9 cellular contexts compared by ENCODE assay signal in genomic region chr16:46828943-46829342, GRCh38. TPM values are rescaled to one million over a fixed set of nuclear protein-coding genes. Genes with fewer than 3 reads are reported as not detected.
A peak's percentile ranks its signal among the peaks of the same experiment; 100 is the strongest.
DNase-seq lines count a peak whose midpoint lies in the region; ATAC-seq and TF ChIP-seq lines count a peak whose summit lies in the region.
"Had no signal": no experiment of that assay in that cellular context is flagged by ENCODE, and none has a peak within 500 bp of the region (broad histone marks: within the 10 kb centered on the region; RNA-seq: fewer than 3 reads in every experiment).

No MANE protein-coding gene starts in this region.

- CTCF ChIA-PET in CD4-positive, alpha-beta T cell (lab: Charles Lee): no interaction called here

- H3K27ac Mint-ChIP-seq in CD4-positive, alpha-beta T cell: peak overlapping the region; percentile 74
- peak overlapping the region; percentile 88 for H3K27ac Mint-ChIP-seq in HFFc6
- peak overlapping the region; percentile 94 for H3K27ac Mint-ChIP-seq in activated naive CD8-positive, alpha-beta T cell treated with anti-CD3 and anti-CD28 coated beads for 36 hours
- H3K27ac Mint-ChIP-seq in mesothelial cell of epicardium: peak overlapping the region; percentile 98

- H3K36me3 ChIP-seq in brain microvascular endothelial cell (replicated peaks): no peaks in the 10 kb centered on the region

- POLR2A ChIA-PET in CD4-positive, alpha-beta T cell (lab: Charles Lee): interaction anchor here (2.1 to 4.6 kb wide), 2 partner anchors 39 to 144 kb away, joined by 7 to 32 read pairs; partner anchors contain the start of gene DNAJA2

- no peak overlapping the region for H3K4me3 ChIP-seq in brain microvascular endothelial cell (ENCODE audit: low read depth, low read length)

- no peak for TF ChIP-seq CTCF in CD4-positive, alpha-beta T cell (IDR thresholded peaks at IDR 0.05)
- TF ChIP-seq CTCF in HFFc6 (IDR thresholded peaks at IDR 0.05): no peak
- no peak for TF ChIP-seq CTCF in mesothelial cell of epicardium (IDR thresholded peaks at IDR 0.05; ENCODE audit: unreplicated experiment)
- TF ChIP-seq CTCF in foreskin keratinocyte (conservative IDR thresholded peaks at IDR 0.05): no peak
- TF ChIP-seq CTCF in brain microvascular endothelial cell (IDR thresholded peaks at IDR 0.05; ENCODE audit: low read depth, low read length, missing control alignments): no peak

- DNase-seq in CD4-positive, alpha-beta T cell: no peak
- no peak for DNase-seq in HFFc6
- DNase-seq in activated naive CD8-positive, alpha-beta T cell treated with anti-CD3 and anti-CD28 coated beads for 36 hours: no peak
- DNase-seq in mesothelial cell of epicardium (ENCODE audit: low spot score in 2 of 2, unreplicated experiment in 2 of 2): no peak
- no peak for DNase-seq in activated effector memory CD4-positive, alpha-beta T cell treated with Interleukin-2 at 50 U/mL for 16 hours
- DNase-seq in foreskin keratinocyte: no peak
- no peak for DNase-seq in brain microvascular endothelial cell
- DNase-seq in SHP77 treated with DMSO at 0.1 percent for 48 hours (lab: John Stamatoyannopoulos, UW): no peak
- DNase-seq: stimulated activated CD4-positive, alpha-beta T cell treated with anti-CD3 and anti-CD28 coated beads, Interleukin-4, amount 100 ng/mL, for 24 hours had no signal

- H3K9me3 Mint-ChIP-seq in CD4-positive, alpha-beta T cell: no peaks in the 10 kb centered on the region
- H3K9me3 Mint-ChIP-seq in HFFc6: no peaks in the 10 kb centered on the region
- peaks cover 4% of the 10 kb centered on the region for H3K9me3 Mint-ChIP-seq in activated naive CD8-positive, alpha-beta T cell treated with anti-CD3 and anti-CD28 coated beads for 36 hours
- no peaks in the 10 kb centered on the region for H3K9me3 Mint-ChIP-seq in mesothelial cell of epicardium

- no peaks in the 10 kb centered on the region for H3K27me3 ChIP-seq in CD4-positive, alpha-beta T cell (ENCODE audit: control insufficient read depth, insufficient read depth, low read length)
- no peaks in the 10 kb centered on the region for H3K27me3 ChIP-seq in foreskin keratinocyte
- no peaks in the 10 kb centered on the region for H3K27me3 ChIP-seq in brain microvascular endothelial cell (replicated peaks)

- intact Hi-C loops in CD4-positive, alpha-beta T cell (cut with DNase I, micrococcal nuclease): no loop called here

- ATAC-seq in CD4-positive, alpha-beta T cell (ENCODE audit: poor library complexity): no peak
- no peak for ATAC-seq in foreskin keratinocyte

- H3K36me3 Mint-ChIP-seq in CD4-positive, alpha-beta T cell (ENCODE audit: low read depth): peaks cover 11% of the 10 kb centered on the region
- H3K36me3 Mint-ChIP-seq in HFFc6 (ENCODE audit: low read depth): peaks cover 20% of the 10 kb centered on the region
- H3K36me3 Mint-ChIP-seq in activated naive CD8-positive, alpha-beta T cell treated with anti-CD3 and anti-CD28 coated beads for 36 hours: peaks cover 16% of the 10 kb centered on the region
- no peaks in the 10 kb centered on the region for H3K36me3 Mint-ChIP-seq in mesothelial cell of epicardium

- H3K27me3 Mint-ChIP-seq in CD4-positive, alpha-beta T cell: no peaks in the 10 kb centered on the region
- H3K27me3 Mint-ChIP-seq in HFFc6 (ENCODE audit: insufficient read depth): no peaks in the 10 kb centered on the region; the same call in 1 of the 2 replicates
- H3K27me3 Mint-ChIP-seq in activated naive CD8-positive, alpha-beta T cell treated with anti-CD3 and anti-CD28 coated beads for 36 hours: no peaks in the 10 kb centered on the region
- H3K27me3 Mint-ChIP-seq in mesothelial cell of epicardium (ENCODE audit: low read depth): no peaks in the 10 kb centered on the region

- no peak overlapping the region for H3K27ac ChIP-seq in CD4-positive, alpha-beta T cell (ENCODE audit: low read depth, low read length)
- no peak overlapping the region for H3K27ac ChIP-seq in foreskin keratinocyte
- no peak overlapping the region for H3K27ac ChIP-seq in brain microvascular endothelial cell

- H3K4me1 ChIP-seq in foreskin keratinocyte: peaks cover 23% of the 10 kb centered on the region

- H3K4me1 Mint-ChIP-seq in CD4-positive, alpha-beta T cell (ENCODE audit: low read depth): peaks cover 43% of the 10 kb centered on the region
- H3K4me1 Mint-ChIP-seq in HFFc6 (ENCODE audit: low read depth) (peaks cover 52% of the 10 kb centered on the region), mesothelial cell of epicardium (peaks cover 35% of the 10 kb centered on the region)
- H3K4me1 Mint-ChIP-seq in activated naive CD8-positive, alpha-beta T cell treated with anti-CD3 and anti-CD28 coated beads for 36 hours: peaks cover 31% of the 10 kb centered on the region

- in situ Hi-C loops in brain microvascular endothelial cell (cut with HindIII; ENCODE audit: low pct_ligation_motif_present, low sequenced_read_pairs): no loop called here

- no peaks in the 10 kb centered on the region for H3K9me3 ChIP-seq in CD4-positive, alpha-beta T cell (ENCODE audit: control insufficient read depth, low read length)

- H3K4me3 Mint-ChIP-seq in CD4-positive, alpha-beta T cell: peak overlapping the region; percentile 92
- peak overlapping the region; percentile 95 for H3K4me3 Mint-ChIP-seq in HFFc6
- H3K4me3 Mint-ChIP-seq in activated naive CD8-positive, alpha-beta T cell treated with anti-CD3 and anti-CD28 coated beads for 36 hours: peak overlapping the region; percentile 92
- H3K4me3 Mint-ChIP-seq in mesothelial cell of epicardium: peak overlapping the region; percentile 97

RNA-seq across cellular contexts. Expression of gene C16orf87, which starts 2.0 kb away (rescaled TPM):
- 10 to 100 TPM; 20.6 to 22.6 TPM for total RNA-seq in CD4-positive, alpha-beta T cell
- total RNA-seq in HFFc6 (2021; fragmentation: NEBNext Ultra II Directional; extraction: Animal tissue kit (Norgen Biotek cat#: 25700)): 10 to 100 TPM; 14.6 to 17.5 (median 15.4) TPM
- total RNA-seq in activated naive CD8-positive, alpha-beta T cell treated with anti-CD3 and anti-CD28 coated beads for 36 hours: 10 to 100 TPM; 16.5 to 17.9 TPM
- total RNA-seq in mesothelial cell of epicardium (28.2 to 29.5 TPM (median 28.6 TPM) in 3 replicates), foreskin keratinocyte (11.1 and 11.6 TPM in 2 replicates)
- 6.3 and 6.8 TPM in 2 replicates for polyA plus RNA-seq in foreskin keratinocyte

RNA-seq across cellular contexts. Expression of gene GPT2, which starts 55.2 kb away (rescaled TPM):
- total RNA-seq in CD4-positive, alpha-beta T cell: under 1 TPM in 1 of 2 experiments, not detected in 1; 0.47 TPM
- 10 to 100 TPM; 11.5 to 17.4 (median 14.0) TPM for total RNA-seq in HFFc6 (2021; fragmentation: NEBNext Ultra II Directional; extraction: Animal tissue kit (Norgen Biotek cat#: 25700))
- 10 to 100 TPM; 33.2 to 35.8 TPM for total RNA-seq in activated naive CD8-positive, alpha-beta T cell treated with anti-CD3 and anti-CD28 coated beads for 36 hours
- total RNA-seq in mesothelial cell of epicardium (28.0 to 35.0 TPM (median 30.6 TPM) in 3 replicates), foreskin keratinocyte (15.0 and 23.4 TPM in 2 replicates)
- 11.2 and 15.9 TPM in 2 replicates for polyA plus RNA-seq in foreskin keratinocyte

Comparison
In these comparisons a context has a peak if more than half of its experiments do, and no peak if none do; other contexts are left out.
1. RNA of gene GPT2, which starts 55.2 kb away (total RNA-seq): 33.2 to 35.8 TPM in activated naive CD8-positive, alpha-beta T cell treated with anti-CD3 and anti-CD28 coated beads for 36 hours, 28.0 to 35.0 TPM in mesothelial cell of epicardium, 15.0 to 23.4 TPM in foreskin keratinocyte and 11.5 to 17.4 TPM in HFFc6; 0.47 TPM in CD4-positive, alpha-beta T cell; every median in the first group is over 4 times any median in the second.
2. Peak in every context shown above with its lines, with median percentiles within 50 percentile points of each other: H3K27ac Mint-ChIP-seq and H3K4me3 Mint-ChIP-seq.